In genomic region chr2:128645631-128646030, GRCh38 we compare ENCODE assay signal across 2 cellular contexts.
TF ChIP-seq lines count a peak whose summit lies in the region.

No MANE protein-coding gene starts in this region.

TF ChIP-seq in H1, 55 proteins besides CTCF, POLR2A, EP300 and RAD21:
- TF ChIP-seq KDM1A (IDR thresholded peaks at IDR 0.05; ENCODE audit: borderline replicate concordance, low read length) (0 out of 2 replicates have a peak, but pooled peaks have one; percentile 42), JUN (IDR thresholded peaks at IDR 0.05; ENCODE audit: low read depth, low read length) (no peak)

TF ChIP-seq in GM12891, 5 proteins besides CTCF, POLR2A, EP300 and RAD21:
- TF ChIP-seq SPI1 (IDR thresholded peaks at IDR 0.05; ENCODE audit: low read depth, low read length): no peak
- no peak for TF ChIP-seq TAF1 (IDR thresholded peaks at IDR 0.05; ENCODE audit: low read depth, low read length)
- TF ChIP-seq POLR2AphosphoS5 (IDR thresholded peaks at IDR 0.05; ENCODE audit: low read depth, low read length): no peak
- TF ChIP-seq POU2F2 (IDR thresholded peaks at IDR 0.05; ENCODE audit: low read depth, low read length): no peak
- TF ChIP-seq PAX5 (IDR thresholded peaks at IDR 0.05; ENCODE audit: insufficient read depth, low read length, severe bottlenecking): no peak
